Comparison of ENCODE assay signal across 11 cellular contexts in the genomic region with DNA sequence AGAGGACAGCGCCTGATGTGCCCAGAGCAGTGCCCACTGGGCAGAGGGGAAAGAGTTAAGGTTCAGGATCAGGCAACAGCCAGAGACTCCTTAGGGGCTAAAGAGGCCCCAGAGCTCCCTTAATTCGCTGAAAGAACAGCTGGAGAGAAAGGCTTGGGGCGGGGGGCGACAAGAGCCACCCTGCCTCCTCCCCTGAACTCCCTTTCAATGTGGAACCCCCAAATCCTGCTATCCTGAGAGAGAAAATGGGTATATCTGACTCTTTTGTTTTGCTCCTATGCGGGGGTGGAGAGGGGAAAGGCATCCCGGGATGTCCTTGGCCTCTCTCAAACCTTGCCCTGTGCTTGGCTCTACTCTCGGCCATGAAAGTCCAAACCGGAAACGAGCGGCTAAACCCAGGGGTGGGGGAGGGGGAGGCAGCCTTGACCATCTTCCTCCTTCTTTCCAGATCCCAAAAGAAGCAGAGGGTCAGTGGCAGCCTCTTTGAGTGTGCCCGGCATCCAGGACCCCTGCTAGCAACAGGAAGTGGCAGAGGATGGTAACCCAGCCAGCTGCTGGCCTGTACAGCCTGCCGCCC. TPM values are rescaled to one million over a fixed set of nuclear protein-coding genes. Genes with fewer than 3 reads are reported as not detected.
A peak's percentile ranks its signal among the peaks of the same experiment; 100 is the strongest.
DNase-seq lines count a peak whose midpoint lies in the region; ATAC-seq, FAIRE-seq and TF ChIP-seq lines count a peak whose summit lies in the region.
"Had no signal": no experiment of that assay in that cellular context is flagged by ENCODE, and none has a peak within 500 bp of the region (broad histone marks: within the 10 kb centered on the region; RNA-seq: fewer than 3 reads in every experiment).

No MANE protein-coding gene starts in this region.

- ATAC-seq in A549 (no peak), gastroesophageal sphincter (no peak), HG03521 (IDR thresholded peaks at IDR 0.05; ENCODE audit: unreplicated experiment) (no peak), HG03442 (IDR thresholded peaks at IDR 0.05; ENCODE audit: unreplicated experiment) (no peak)
- ATAC-seq: effector memory CD8-positive, alpha-beta T cell had no signal

- no peak for TF ChIP-seq EP300 in A549 (IDR thresholded peaks at IDR 0.05)
- no peak for TF ChIP-seq EP300 in gastroesophageal sphincter (IDR thresholded peaks at IDR 0.05)

- H3K27me3 ChIP-seq in NT2/D1 (ENCODE audit: insufficient read depth, insufficient read length) (no peaks in the 10 kb centered on the region), gastroesophageal sphincter (no peaks in the 10 kb centered on the region), osteoblast (ENCODE audit: insufficient read depth, low read length) (no peaks in the 10 kb centered on the region)
- H3K27me3 ChIP-seq: SJSA1 had no signal

- TF ChIP-seq POLR2A in A549 (IDR thresholded peaks at IDR 0.05; ENCODE audit: low read length) (no peak), gastroesophageal sphincter (IDR thresholded peaks at IDR 0.05) (no peak)

- no peak for TF ChIP-seq RAD21 in A549 (conservative IDR thresholded peaks at IDR 0.05 in 1 of 2, IDR thresholded peaks at IDR 0.05 in 1 of 2)

- peak overlapping the region in 1 of 2 experiments; percentile 50; a peak in 2 of 6 replicates for H3K27ac ChIP-seq in A549
- H3K27ac ChIP-seq in gastroesophageal sphincter = peak overlapping the region; percentile 62 to 99 (median 92)
- peak overlapping the region; percentile 67 for H3K27ac ChIP-seq in osteoblast (ENCODE audit: low read depth, low read length)
- H3K27ac ChIP-seq: SJSA1 had no signal

- CTCF ChIA-PET in A549 (lab: Yijun Ruan, JAX) = interaction anchor here (1.1 to 4.2 kb wide), 3 partner anchors 24 to 232 kb away, joined by 3 to 18 read pairs (median 3); a partner anchor contains a TSS

- FAIRE-seq in A549 (lab: Jason Lieb, UNC) = no peak

- H3K36me3 ChIP-seq in NT2/D1 (ENCODE audit: insufficient read depth, insufficient read length, low read length) = peaks cover 3% of the 10 kb centered on the region
- no peaks in the 10 kb centered on the region for H3K36me3 ChIP-seq in gastroesophageal sphincter
- peaks cover 6% of the 10 kb centered on the region for H3K36me3 ChIP-seq in osteoblast (ENCODE audit: insufficient read depth, low read length)

- 60% methylated on average over 8 of the region's 12 CpGs for WGBS in A549 (ENCODE audit: missing lambda C conversion rate)
- 7% methylated on average over 5 of the region's 12 CpGs; no CpG with 5 or more reads in 1 of the 2 donors for WGBS in gastroesophageal sphincter (ENCODE audit: low coverage in 1 of 2), 2 donors

- H3K4me3 ChIP-seq in A549 (no peak overlapping the region), NT2/D1 (ENCODE audit: insufficient read length, low read depth) (no peak overlapping the region), gastroesophageal sphincter (peak overlapping the region in 1 of 2 donors; percentile 29), osteoblast (ENCODE audit: insufficient read depth, low read length) (peak overlapping the region; percentile 51)
- H3K4me3 ChIP-seq: SJSA1 had no signal

- POLR2A ChIA-PET in A549 (lab: Yijun Ruan, JAX) = interaction anchor here (0.7 to 0.9 kb wide), 2 partner anchors 24 to 251 kb away, joined by 3 to 6 read pairs; a partner anchor contains a TSS

- peak overlapping the region; percentile 51 for H3K9ac ChIP-seq in NT2/D1 (ENCODE audit: insufficient read length, low read depth)

- H2AFZ ChIP-seq in osteoblast (ENCODE audit: low read length) = peak overlapping the region; percentile 40

- no peaks in the 10 kb centered on the region for H3K9me3 ChIP-seq in A549
- no peaks in the 10 kb centered on the region for H3K9me3 ChIP-seq in NT2/D1 (ENCODE audit: insufficient read depth, low read length)
- no peaks in the 10 kb centered on the region for H3K9me3 ChIP-seq in gastroesophageal sphincter
- H3K9me3 ChIP-seq in osteoblast (ENCODE audit: low read depth, low read length) = no peaks in the 10 kb centered on the region
- H3K9me3 ChIP-seq: SJSA1 had no signal

- DNase-seq in A549 (ENCODE audit: low read depth in 1 of 2, low spot score in 1 of 2) = no peak
- no peak for DNase-seq in NT2/D1 (ENCODE audit: low read depth, low spot score)
- DNase-seq in osteoblast (ENCODE audit: insufficient read length, low spot score, missing footprints) = peak; percentile 92
- DNase-seq in NCI-H187 (lab: John Stamatoyannopoulos, UW) = no peak
- DNase-seq in SIG-M5 (lab: John Stamatoyannopoulos, UW) = no peak
- DNase-seq: effector memory CD8-positive, alpha-beta T cell; KG1 had no signal

- H4K20me1 ChIP-seq in osteoblast (ENCODE audit: insufficient read depth, low read length) = peaks cover 11% of the 10 kb centered on the region

- H3K79me2 ChIP-seq in osteoblast (ENCODE audit: insufficient read depth, low read length) = peaks cover 82% of the 10 kb centered on the region

- TF ChIP-seq CTCF in A549 (IDR thresholded peaks at IDR 0.05) (no peak), gastroesophageal sphincter (IDR thresholded peaks at IDR 0.05) (no peak), osteoblast (IDR thresholded peaks at IDR 0.05; ENCODE audit: extremely low read depth, low read depth, low read length) (no peak)

- H3K4me1 ChIP-seq in A549 (peaks cover 21% of the 10 kb centered on the region), NT2/D1 (ENCODE audit: insufficient read depth, insufficient read length) (peaks cover 25% of the 10 kb centered on the region), gastroesophageal sphincter (peaks cover 7 to 83% (median 54%) of the 10 kb centered on the region in 3 donors), osteoblast (ENCODE audit: insufficient read depth, low read length) (peaks cover 32% of the 10 kb centered on the region)

- H3K4me2 ChIP-seq in A549 (peak overlapping the region; percentile 32; the same call in 2 of the 3 replicates), osteoblast (ENCODE audit: insufficient read depth, low read length) (peak overlapping the region; percentile 75)

TF ChIP-seq in A549, 52 proteins besides CTCF, POLR2A, EP300 and RAD21:
- TF ChIP-seq ZC3H11A (IDR thresholded peaks at IDR 0.05) (no peak), ZFP36 (IDR thresholded peaks at IDR 0.05; ENCODE audit: borderline replicate concordance, partially characterized antibody) (no peak), MAZ (IDR thresholded peaks at IDR 0.05; ENCODE audit: borderline replicate concordance, low read depth, low read length) (no peak), MAFK (IDR thresholded peaks at IDR 0.05; ENCODE audit: partially characterized antibody) (no peak)
- TF ChIP-seq, protein P1, sequence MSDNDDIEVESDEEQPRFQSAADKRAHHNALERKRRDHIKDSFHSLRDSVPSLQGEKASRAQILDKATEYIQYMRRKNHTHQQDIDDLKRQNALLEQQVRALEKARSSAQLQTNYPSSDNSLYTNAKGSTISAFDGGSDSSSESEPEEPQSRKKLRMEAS (IDR thresholded peaks at IDR 0.05) = no peak

RNA-seq across cellular contexts. Expression of a gene that starts 4.7 kb away (rescaled TPM):
- polyA plus RNA-seq in A549 (2011; rRNA removed) (10.0 and 12.0 TPM in 2 replicates), A549 (2017; fragmentation: RNase III; extraction: RNeasy Plus Mini Kit Qiagen cat#74134 plus additional on column Dnase treatment) (40.9 to 46.2 TPM (median 41.1 TPM) in 3 replicates)
- polyA plus RNA-seq in A549 (2012; cell fraction: cytosol; rRNA removed) = 38.9 and 48.9 TPM in 2 replicates
- polyA plus RNA-seq in A549 (2012; cell fraction: nucleus; rRNA removed) = 28.2 and 29.9 TPM in 2 replicates
- polyA minus RNA-seq in A549 (2011; rRNA and poly(A)+ RNA removed) = 13.2 and 16.0 TPM in 2 replicates
- total RNA-seq in gastroesophageal sphincter (100 to 1,000 TPM in 1 of 4 donors, 10 to 100 TPM in 3; 62.3 to 138 (median 76.6) TPM), osteoblast (45.6 and 56.3 TPM in 2 replicates)

RNA-seq across cellular contexts. Expression of a gene that starts 22.3 kb away (rescaled TPM):
- polyA plus RNA-seq in A549 (2011; rRNA removed) (7.7 and 8.4 TPM in 2 replicates), A549 (2017; fragmentation: RNase III; extraction: RNeasy Plus Mini Kit Qiagen cat#74134 plus additional on column Dnase treatment) (26.9 to 30.8 TPM (median 28.9 TPM) in 3 replicates)
- 24.3 and 27.6 TPM in 2 replicates for polyA plus RNA-seq in A549 (2012; cell fraction: cytosol; rRNA removed)
- 30.5 and 32.3 TPM in 2 replicates for polyA plus RNA-seq in A549 (2012; cell fraction: nucleus; rRNA removed)
- 6.9 and 9.4 TPM in 2 replicates for polyA minus RNA-seq in A549 (2011; rRNA and poly(A)+ RNA removed)
- total RNA-seq in gastroesophageal sphincter (10 to 100 TPM; 21.9 to 61.3 (median 41.3) TPM), osteoblast (16.2 and 27.9 TPM in 2 replicates)

RNA-seq across cellular contexts. Expression of a gene that starts 23.5 kb away (rescaled TPM):
- polyA plus RNA-seq in A549 (2011; rRNA removed) = 12.1 and 17.1 TPM in 2 replicates
- polyA plus RNA-seq in A549 (2012; cell fraction: cytosol; rRNA removed) = 39.6 and 47.6 TPM in 2 replicates
- polyA plus RNA-seq in A549 (2012; cell fraction: nucleus; rRNA removed) = 40.9 and 42.2 TPM in 2 replicates
- polyA plus RNA-seq in A549 (2017; fragmentation: RNase III; extraction: RNeasy Plus Mini Kit Qiagen cat#74134 plus additional on column Dnase treatment) = 37.8 to 46.2 TPM (median 42.1 TPM) in 3 replicates
- polyA minus RNA-seq in A549 (2011; rRNA and poly(A)+ RNA removed) = 15.5 and 16.2 TPM in 2 replicates
- 1 to 10 TPM in 1 of 4 donors, not detected in 3; 1.2 TPM for total RNA-seq in gastroesophageal sphincter
- 1.1 and 2.7 TPM in 2 replicates for total RNA-seq in osteoblast

RNA-seq across cellular contexts. Expression of a gene that starts 27.3 kb away (rescaled TPM):
- not detected in 2 replicates for polyA plus RNA-seq in A549 (2011; rRNA removed)
- not detected in 2 replicates for polyA plus RNA-seq in A549 (2012; cell fraction: cytosol; rRNA removed)
- polyA plus RNA-seq in A549 (2012; cell fraction: nucleus; rRNA removed) = not detected in 2 replicates
- not detected in 3 replicates for polyA plus RNA-seq in A549 (2017; fragmentation: RNase III; extraction: RNeasy Plus Mini Kit Qiagen cat#74134 plus additional on column Dnase treatment)
- not detected in 2 replicates for polyA minus RNA-seq in A549 (2011; rRNA and poly(A)+ RNA removed)
- not detected for total RNA-seq in gastroesophageal sphincter
- not detected in 2 replicates for total RNA-seq in osteoblast
- total RNA-seq: SJSA1 had no signal

RNA-seq across cellular contexts. Expression of a gene that starts 40.3 kb away (rescaled TPM):
- polyA plus RNA-seq in A549 (2011; rRNA removed) (1.3 and 1.9 TPM in 2 replicates), A549 (2017; fragmentation: RNase III; extraction: RNeasy Plus Mini Kit Qiagen cat#74134 plus additional on column Dnase treatment) (2.1 to 2.8 TPM (median 2.3 TPM) in 3 replicates)
- 3.9 and 4.1 TPM in 2 replicates for polyA plus RNA-seq in A549 (2012; cell fraction: cytosol; rRNA removed)
- polyA plus RNA-seq in A549 (2012; cell fraction: nucleus; rRNA removed) = 2.6 and 3.8 TPM in 2 replicates
- polyA minus RNA-seq in A549 (2011; rRNA and poly(A)+ RNA removed) = 0.12 and 0.29 TPM in 2 replicates
- total RNA-seq in gastroesophageal sphincter (1 to 10 TPM; 2.7 to 9.5 (median 5.6) TPM), osteoblast (0.59 and 1.1 TPM in 2 replicates)
